ENCODE assay signal across 8 cellular contexts in genomic region chr1:98051065-98051675, GRCh38.
DNase-seq lines count a peak whose midpoint lies in the region; ATAC-seq, FAIRE-seq and TF ChIP-seq lines count a peak whose summit lies in the region.

No MANE protein-coding gene starts in this region.

- no peak overlapping the region for H3K4me3 Mint-ChIP-seq in immature natural killer cell

- no peak for TF ChIP-seq EP300 in K562 (IDR thresholded peaks at IDR 0.05; ENCODE audit: low read length)

- H3K36me3 ChIP-seq in HEK293 (ENCODE audit: control insufficient read depth in 2 of 2, insufficient read depth in 1 of 2, low read length in 2 of 2), result no peaks in the 10 kb centered on the region
- no peaks in the 10 kb centered on the region for H3K36me3 ChIP-seq in K562 (ENCODE audit: control insufficient read depth, insufficient read depth, low read length)

- no peak overlapping the region for H3K9ac ChIP-seq in K562 (ENCODE audit: insufficient read depth in 1 of 2, low read depth in 2 of 2, low read length in 2 of 2)

- H3K4me2 ChIP-seq in K562 (ENCODE audit: insufficient read depth, low read length), result no peak overlapping the region

- CTCF ChIA-PET in HEK293 (lab: Yijun Ruan, JAX) (interaction anchor here (0.6 to 1.5 kb wide), 15 partner anchors 9 to 1466 kb away, joined by 3 to 5 read pairs (median 3); no protein-coding TSS in a partner anchor), K562 (lab: Yijun Ruan, JAX; ENCODE audit: low intra/inter-chr PET ratio) (interaction anchor here (0.7 to 1.2 kb wide), 2 partner anchors 1080 to 1085 kb away, joined by 3 to 7 read pairs; no protein-coding TSS in a partner anchor)

- intact Hi-C loops in K562 (cut with micrococcal nuclease), result loop anchor here (1.0 kb wide), 1 partner anchor 1085 kb away; no protein-coding TSS in a partner anchor

- H3K79me2 ChIP-seq in K562 (ENCODE audit: control insufficient read depth, insufficient read depth, low read length), result no peaks in the 10 kb centered on the region

- H3K9me1 ChIP-seq in K562 (ENCODE audit: control insufficient read depth, insufficient read depth, low read length), result no peaks in the 10 kb centered on the region

- peak; percentile 54; the same call in 1 of the 3 replicates for ATAC-seq in K562

- BruUV-seq in K562 (replicated peaks; lab: Mats Ljungman, UMichigan), result no TSS peak

- peaks cover 3% of the 10 kb centered on the region; the same call in 1 of the 2 replicates for H3K4me1 ChIP-seq in HEK293 (ENCODE audit: control insufficient read depth, insufficient read depth, low read length)
- peaks cover 0 to 11% of the 10 kb centered on the region in 2 experiments; a peak in 1 of 5 replicates for H3K4me1 ChIP-seq in K562 (replicated peaks in 1 of 2; ENCODE audit: control insufficient read depth in 2 of 2, insufficient read depth in 2 of 2, low read length in 2 of 2)

- H3K27me3 Mint-ChIP-seq in immature natural killer cell (ENCODE audit: low read depth in 3 of 3), result peaks cover 29 to 48% (median 39%) of the 10 kb centered on the region in 3 donors

- in situ Hi-C loops in K562 (cut with MboI), result no loop called here

- no peak overlapping the region for H2AFZ ChIP-seq in K562 (ENCODE audit: low read depth, low read length)

- TF ChIP-seq RAD21 in K562 (CRISPR knock-in tag; conservative IDR thresholded peaks at IDR 0.05 in 1 of 2, IDR thresholded peaks at IDR 0.05 in 1 of 2), result peak; percentile 64 to 78

- DNase-seq in GM10266 (ENCODE audit: extremely low spot score) (peak; percentile 71), NCI-H1694 (lab: John Stamatoyannopoulos, UW) (peak; percentile 88), T-helper 22 cell (ENCODE audit: low read depth) (peak; percentile 20), K562 (ENCODE audit: extremely low read depth in 1 of 4, low spot score in 3 of 4) (peak; percentile 17 to 51 (median 28)), immature natural killer cell (peak; percentile 49 to 66 (median 56)), cerebellar nuclear complex (lab: John Stamatoyannopoulos, UW) (no peak)
- peak; percentile 50 to 67 for DNase-seq in stimulated activated CD4-positive, alpha-beta T cell treated with anti-CD3 and anti-CD28 coated beads, Interleukin-1b, Interleukin-23, amount 100 ng/mL, for 4 hours (ENCODE audit: low read depth in 2 of 2)

- peak; percentile 85 for FAIRE-seq in K562 (lab: Jason Lieb, UNC)

- peaks cover 28 to 36% of the 10 kb centered on the region in 2 donors for H3K4me1 Mint-ChIP-seq in immature natural killer cell

- H3K27ac ChIP-seq in HEK293 (ENCODE audit: extremely low read depth, low read depth, low read length), result no peak overlapping the region
- no peak overlapping the region for H3K27ac ChIP-seq in K562 (ENCODE audit: extremely low read depth, low read depth, low read length)

- H3K27me3 ChIP-seq in K562 (ENCODE audit: control insufficient read depth in 2 of 2, insufficient read depth in 2 of 2, low read length in 2 of 2), result no peaks in the 10 kb centered on the region

- H3K36me3 Mint-ChIP-seq in immature natural killer cell, result no peaks in the 10 kb centered on the region

- no peak for TF ChIP-seq POLR2A in K562 (conservative IDR thresholded peaks at IDR 0.05)

- no peaks in the 10 kb centered on the region for H4K20me1 ChIP-seq in K562 (replicated peaks; ENCODE audit: control insufficient read depth, insufficient read depth, low read length)

- 0% methylated on average over 1 of the region's 1 CpG for WGBS in K562 (ENCODE audit: insufficient coverage, low coverage, missing lambda C conversion rate)

- peak; percentile 95 for TF ChIP-seq CTCF in GM10266 (IDR thresholded peaks at IDR 0.05; ENCODE audit: control insufficient read depth, insufficient read depth, low read depth, missing control alignments)
- no peak for TF ChIP-seq CTCF in HEK293 (tag by site-specific recombination; IDR thresholded peaks at IDR 0.05)
- TF ChIP-seq CTCF in K562 (IDR thresholded peaks at IDR 0.05 in 2 of 3, conservative IDR thresholded peaks at IDR 0.05 in 1 of 3; ENCODE audit: insufficient read depth in 2 of 3, low read depth in 1 of 3, low read length in 3 of 3), result peak; percentile 48 to 71 (median 66)

- H3K27ac Mint-ChIP-seq in immature natural killer cell, result no peak overlapping the region

- H3K9me3 Mint-ChIP-seq in immature natural killer cell, result no peaks in the 10 kb centered on the region

- H3K9me3 ChIP-seq in HEK293 (ENCODE audit: control insufficient read depth, insufficient read depth, low read depth, low read length), result no peaks in the 10 kb centered on the region
- no peaks in the 10 kb centered on the region for H3K9me3 ChIP-seq in K562 (replicated peaks; ENCODE audit: control insufficient read depth, insufficient read depth, low read depth, low read length)

- POLR2A ChIA-PET in HEK293 (lab: Yijun Ruan, JAX) (no interaction called here), K562 (lab: Yijun Ruan, JAX) (no interaction called here)

- H3K4me3 ChIP-seq in HEK293 (ENCODE audit: low read depth, low read length) (no peak overlapping the region), K562 (no peak overlapping the region)

TF ChIP-seq in HEK293, 187 proteins besides CTCF, POLR2A, EP300 and RAD21:
- TF ChIP-seq ZNF202 (tag by site-specific recombination; IDR thresholded peaks at IDR 0.05; ENCODE audit: borderline replicate concordance) (no peak), ZBTB17 (tag by site-specific recombination; IDR thresholded peaks at IDR 0.05) (no peak), RBAK (tag by site-specific recombination; IDR thresholded peaks at IDR 0.05) (no peak), ZNF654 (tag by site-specific recombination; IDR thresholded peaks at IDR 0.05; ENCODE audit: low read depth) (peak; percentile 45), WT1 (tag by site-specific recombination; IDR thresholded peaks at IDR 0.05) (no peak)

TF ChIP-seq in K562, 482 proteins besides CTCF, POLR2A, EP300 and RAD21:
- peak; percentile 43; the same call in 1 of the 2 replicates for TF ChIP-seq SMC3 (conservative IDR thresholded peaks at IDR 0.05; ENCODE audit: insufficient read depth, low read depth, low read length)
- no peak for TF ChIP-seq HMG20B (CRISPR knock-in tag; IDR thresholded peaks at IDR 0.05)

Comparison
In these comparisons a context has a peak if more than half of its experiments do, and no peak if none do; other contexts are left out.
1. DNase-seq: peak in GM10266 (single experiment), NCI-H1694 (single experiment), T-helper 22 cell (single experiment), K562 (4 of 4), immature natural killer cell (3 of 3) and stimulated activated CD4-positive, alpha-beta T cell treated with anti-CD3 and anti-CD28 coated beads, Interleukin-1b, Interleukin-23, amount 100 ng/mL, for 4 hours (2 of 2); none in cerebellar nuclear complex (0 of 2).